Comparison of ENCODE assay signal across 35 cellular contexts in the genomic region with DNA sequence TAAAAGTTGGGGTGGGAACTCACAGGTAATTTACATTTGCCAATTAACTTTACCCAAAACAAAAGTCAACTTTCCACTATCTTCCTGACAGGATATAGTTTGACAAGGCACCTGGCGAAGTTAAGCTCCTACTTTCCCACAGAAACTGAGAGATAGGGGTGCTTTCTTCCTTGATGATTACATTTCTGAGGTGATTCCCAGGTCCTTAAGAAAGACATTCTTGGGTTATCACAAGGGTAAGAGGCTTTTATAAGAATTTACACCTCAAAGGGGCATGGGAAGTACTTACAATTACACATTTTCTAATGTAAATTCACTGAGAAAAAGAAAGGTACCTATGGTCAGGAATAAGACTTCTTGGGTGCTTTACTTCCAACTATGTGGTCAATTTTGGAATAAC.
"Had no signal": no experiment of that assay in that cellular context is flagged by ENCODE, and none has a peak within 500 bp of the region (broad histone marks: within the 10 kb centered on the region; RNA-seq: fewer than 3 reads in every experiment).

No MANE protein-coding gene starts in this region.

- DNase-seq: activated B cell treated with CpG ODN at 0.5 μM for 24 hours; activated CD4-positive, alpha-beta memory T cell treated with anti-CD3 and anti-CD28 coated beads for 36 hours; activated CD4-positive, alpha-beta T cell treated with anti-CD3 and anti-CD28 coated beads for 4 hours; activated CD4-positive, alpha-beta T cell treated with anti-CD3 and anti-CD28 coated beads, Interleukin-2, amount 10 ng/mL, durations not matched to agents 24 days and 14 days; activated CD4-positive, alpha-beta T cell treated with anti-CD3 and anti-CD28 coated beads, Interleukin-2, amount 50 U/mL, for 1 hour; activated CD4-positive, alpha-beta T cell treated with anti-CD3 and anti-CD28 coated beads, Interleukin-2, amount 50 U/mL, for 4 hours; activated CD4-positive, CD25-positive, alpha-beta regulatory T cell treated with anti-CD3 and anti-CD28 coated beads, Interleukin-2, amount 50 U/mL, for 72 hours; activated CD8-positive, alpha-beta memory T cell treated with anti-CD3 and anti-CD28 coated beads, Interleukin-2, amount 50 U/mL, for 4 hours; activated CD8-positive, alpha-beta T cell treated with anti-CD3 and anti-CD28 coated beads for 36 hours; activated effector memory CD4-positive, alpha-beta T cell treated with anti-CD3 and anti-CD28 coated beads, Interleukin-2, amount 50 U/mL, for 16 hours; activated gamma-delta T cell treated with Interleukin-2 at 50 U/mL for 16 hours; activated naive CD4-positive, alpha-beta T cell; activated naive CD4-positive, alpha-beta T cell treated with anti-CD3 and anti-CD28 coated beads for 36 hours; activated naive CD4-positive, alpha-beta T cell treated with anti-CD3 and anti-CD28 coated beads, Interleukin-2, amount 50 U/mL, for 16 hours; activated naive CD8-positive, alpha-beta T cell treated with anti-CD3 and anti-CD28 coated beads for 36 hours; activated T-cell treated with anti-CD3 and anti-CD28 coated beads for 4 hours; activated T-cell treated with anti-CD3 and anti-CD28 coated beads, Interleukin-2, amount 50 U/mL, for 1 hour; activated T-cell treated with anti-CD3 and anti-CD28 coated beads, Interleukin-2, amount 50 U/mL, for 4 hours; activated T-cell treated with anti-CD3 and anti-CD28 coated beads, Interleukin-2, amount 50 U/mL, for 72 hours; amygdala; anterior cingulate cortex; caudate nucleus; cerebellar nuclear complex; T-cell; T-helper 2 cell; T-helper 9 cell; WERI-Rb-1 had no signal

- H3K27ac Mint-ChIP-seq: activated B cell treated with CpG ODN at 0.5 μM for 24 hours; activated CD4-positive, alpha-beta memory T cell treated with anti-CD3 and anti-CD28 coated beads for 36 hours; activated CD4-positive, alpha-beta T cell treated with anti-CD3 and anti-CD28 coated beads, Interleukin-2, amount 10 ng/mL, durations not matched to agents 24 days and 14 days; activated CD8-positive, alpha-beta T cell treated with anti-CD3 and anti-CD28 coated beads for 36 hours; activated naive CD4-positive, alpha-beta T cell treated with anti-CD3 and anti-CD28 coated beads for 36 hours; activated naive CD4-positive, alpha-beta T cell treated with anti-CD3 and anti-CD28 coated beads, Interleukin-2, amount 50 U/mL, for 72 hours; activated naive CD8-positive, alpha-beta T cell treated with anti-CD3 and anti-CD28 coated beads for 36 hours; activated T-cell treated with anti-CD3 and anti-CD28 coated beads, Interleukin-2, amount 50 U/mL, for 72 hours; activated T-helper 1 cell treated with anti-CD3 and anti-CD28 coated beads, Interleukin-12 subunit alpha, Interleukin-12 subunit beta, Interleukin-2, Interleukin-4 antibody, amounts not matched to agents 30 ng/mL and 10 ng/mL and 1 ng/mL, durations not matched to agents 14 hours and 24 hours and 36 hours; activated T-helper 17 cell treated with anti-CD3 and anti-CD28 coated beads, Interleukin-2, amount 50 U/mL, for 72 hours; brain; T-cell; T-helper 2 cell treated with Interferon-gamma antibody and Interleukin-4, amounts not matched to agents 5 μg/mL and 100 μg/mL, for 36 hours had no signal

- H3K4me1 Mint-ChIP-seq: activated B cell treated with CpG ODN at 0.5 μM for 24 hours; activated CD4-positive, alpha-beta T cell treated with anti-CD3 and anti-CD28 coated beads, Interleukin-2, amount 10 ng/mL, durations not matched to agents 24 days and 14 days; activated naive CD8-positive, alpha-beta T cell treated with anti-CD3 and anti-CD28 coated beads for 36 hours; activated T-helper 17 cell treated with anti-CD3 and anti-CD28 coated beads, Interleukin-2, amount 50 U/mL, for 72 hours; brain; central memory CD8-positive, alpha-beta T cell; T-cell had no signal

- H3K9me3 ChIP-seq: ascending aorta had no signal

- ATAC-seq: activated CD8-positive, alpha-beta T cell treated with anti-CD3 and anti-CD28 coated beads for 36 hours; activated naive CD4-positive, alpha-beta T cell treated with anti-CD3 and anti-CD28 coated beads, Interleukin-2, amount 50 U/mL, for 72 hours; activated T-cell treated with anti-CD3 and anti-CD28 coated beads, Interleukin-2, amount 50 U/mL, for 4 hours; activated T-cell treated with anti-CD3 and anti-CD28 coated beads, Interleukin-2, amount 50 U/mL, for 72 hours; activated T-helper 17 cell treated with anti-CD3 and anti-CD28 coated beads, Interleukin-2, amount 50 U/mL, for 72 hours; T-cell had no signal

- H3K4me3 ChIP-seq: ascending aorta, cardiac muscle cell had no signal

- H3K36me3 Mint-ChIP-seq: activated CD4-positive, alpha-beta memory T cell treated with anti-CD3 and anti-CD28 coated beads for 36 hours; activated naive CD4-positive, alpha-beta T cell treated with anti-CD3 and anti-CD28 coated beads, Interleukin-2, amount 50 U/mL, for 72 hours; activated naive CD8-positive, alpha-beta T cell treated with anti-CD3 and anti-CD28 coated beads for 36 hours; brain; T-cell had no signal

- H3K4me3 Mint-ChIP-seq: activated B cell treated with CpG ODN at 0.5 μM for 24 hours; activated CD4-positive, alpha-beta memory T cell treated with anti-CD3 and anti-CD28 coated beads for 36 hours; activated CD4-positive, alpha-beta T cell treated with anti-CD3 and anti-CD28 coated beads, Interleukin-2, amount 10 ng/mL, durations not matched to agents 24 days and 14 days; activated CD8-positive, alpha-beta T cell treated with anti-CD3 and anti-CD28 coated beads for 36 hours; activated naive CD4-positive, alpha-beta T cell treated with anti-CD3 and anti-CD28 coated beads for 36 hours; activated naive CD8-positive, alpha-beta T cell treated with anti-CD3 and anti-CD28 coated beads for 36 hours; activated T-cell treated with anti-CD3 and anti-CD28 coated beads, Interleukin-2, amount 50 U/mL, for 4 hours; activated T-cell treated with anti-CD3 and anti-CD28 coated beads, Interleukin-2, amount 50 U/mL, for 72 hours; activated T-helper 1 cell treated with anti-CD3 and anti-CD28 coated beads, Interleukin-12 subunit alpha, Interleukin-12 subunit beta, Interleukin-2, Interleukin-4 antibody, amounts not matched to agents 30 ng/mL and 10 ng/mL and 1 ng/mL, durations not matched to agents 14 hours and 24 hours and 36 hours; activated T-helper 17 cell treated with anti-CD3 and anti-CD28 coated beads, Interleukin-2, amount 50 U/mL, for 72 hours; brain; central memory CD8-positive, alpha-beta T cell; T-cell; T-helper 2 cell treated with Interferon-gamma antibody and Interleukin-4, amounts not matched to agents 5 μg/mL and 100 μg/mL, for 36 hours had no signal

- H3K4me1 ChIP-seq: ascending aorta had no signal

- H3K27me3 ChIP-seq: ascending aorta, cardiac muscle cell had no signal

- H3K36me3 ChIP-seq: ascending aorta, cardiac muscle cell, WERI-Rb-1 had no signal

- H3K27ac ChIP-seq: ascending aorta, cardiac muscle cell, WERI-Rb-1 had no signal

- H3K27me3 Mint-ChIP-seq: activated B cell treated with CpG ODN at 0.5 μM for 24 hours; activated CD4-positive, alpha-beta memory T cell treated with anti-CD3 and anti-CD28 coated beads for 36 hours; activated CD4-positive, alpha-beta T cell treated with anti-CD3 and anti-CD28 coated beads, Interleukin-2, amount 10 ng/mL, durations not matched to agents 24 days and 14 days; activated CD8-positive, alpha-beta T cell treated with anti-CD3 and anti-CD28 coated beads for 36 hours; activated naive CD8-positive, alpha-beta T cell treated with anti-CD3 and anti-CD28 coated beads for 36 hours; activated T-helper 17 cell treated with anti-CD3 and anti-CD28 coated beads, Interleukin-2, amount 50 U/mL, for 72 hours; brain; central memory CD8-positive, alpha-beta T cell; T-cell had no signal
